Comparison of ENCODE assay signal across 1 cellular context in genomic region chr12:111313833-111314259, GRCh38.
A peak's percentile ranks its signal among the peaks of the same experiment; 100 is the strongest.
TF ChIP-seq lines count a peak whose summit lies in the region.

No MANE protein-coding gene starts in this region.

TF ChIP-seq in HepG2, 621 proteins besides CTCF, POLR2A, EP300 and RAD21 (continued from another document):
- TF ChIP-seq SALL1 (CRISPR knock-in tag; IDR thresholded peaks at IDR 0.05) (peak; percentile 28; the same call in 1 of the 2 replicates), MYNN (CRISPR knock-in tag; IDR thresholded peaks at IDR 0.05; ENCODE audit: low read depth) (no peak), DPF2 (CRISPR knock-in tag; IDR thresholded peaks at IDR 0.05; ENCODE audit: borderline replicate concordance, low read depth) (no peak), ZNF274 (CRISPR knock-in tag; IDR thresholded peaks at IDR 0.05) (0 out of 2 replicates have a peak, but pooled peaks have one; percentile 36)
TF ChIP-seq in HepG2: peak in this region for 16.
